8 cellular contexts compared by ENCODE assay signal in the genomic region with DNA sequence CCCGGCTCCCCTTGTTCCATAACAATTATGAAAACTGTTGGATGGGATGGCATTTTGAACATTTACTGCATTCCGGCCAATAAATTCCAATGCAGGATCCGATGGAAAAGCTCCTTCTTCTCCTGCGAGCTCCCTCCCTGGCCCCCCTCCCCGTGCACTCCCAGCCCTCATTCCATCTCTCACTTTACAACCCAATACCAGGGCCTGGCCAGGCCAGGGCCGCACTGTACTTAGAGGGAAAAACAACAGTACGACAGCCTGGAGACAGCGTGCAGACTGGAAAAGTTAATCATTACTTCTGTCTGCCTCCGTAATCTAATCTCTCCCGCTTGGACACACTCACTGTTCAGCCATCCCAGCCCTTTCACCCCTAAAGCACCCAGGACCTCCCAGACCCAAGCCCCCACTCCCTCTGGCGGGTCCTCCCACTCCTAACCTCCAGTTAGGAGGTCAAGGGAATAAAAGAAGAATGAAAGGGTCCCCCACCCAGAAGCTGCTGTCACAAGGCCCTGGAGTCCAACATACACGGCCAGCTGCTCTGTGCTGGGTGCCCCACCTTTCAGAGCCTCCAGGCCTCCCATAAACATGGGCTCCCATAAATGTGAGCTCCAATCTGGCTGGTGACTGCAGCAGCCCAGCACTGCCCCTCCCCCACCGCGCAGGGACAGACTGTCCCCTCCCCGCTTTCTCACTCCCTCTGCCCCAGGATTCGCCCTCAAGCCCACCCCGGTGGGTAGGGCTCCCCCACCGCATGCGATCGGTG. TPM values are rescaled to one million over a fixed set of nuclear protein-coding genes. Genes with fewer than 3 reads are reported as not detected.
DNase-seq lines count a peak whose midpoint lies in the region; ATAC-seq, FAIRE-seq and TF ChIP-seq lines count a peak whose summit lies in the region.

No MANE protein-coding gene starts in this region.

- H3K4me3 Mint-ChIP-seq in activated naive CD4-positive, alpha-beta T cell treated with anti-CD3 and anti-CD28 coated beads, Interleukin-2, amount 10 ng/mL, durations not matched to agents 7 days and 5 days: peak overlapping the region; percentile 40

- H3K27me3 ChIP-seq in K562 (ENCODE audit: control insufficient read depth in 2 of 2, insufficient read depth in 2 of 2, low read length in 2 of 2): no peaks in the 10 kb centered on the region
- no peaks in the 10 kb centered on the region for H3K27me3 ChIP-seq in right lobe of liver
- H3K27me3 ChIP-seq in upper lobe of right lung: no peaks in the 10 kb centered on the region

- H3K9me1 ChIP-seq in K562 (ENCODE audit: control insufficient read depth, insufficient read depth, low read length): no peaks in the 10 kb centered on the region

- intact Hi-C loops in K562 (cut with micrococcal nuclease): no loop called here
- intact Hi-C loops in right lobe of liver (cut with DNase I): loop anchor here in 1 of 2 donors (10.0 kb wide), 1 partner anchor 145 kb away; no protein-coding TSS in a partner anchor
- intact Hi-C loops in upper lobe of right lung (cut with DNase I): no loop called here

- peak overlapping the region in 1 of 2 experiments; percentile 37; a peak in 1 of 4 replicates for H3K9ac ChIP-seq in K562 (ENCODE audit: insufficient read depth in 1 of 2, low read depth in 2 of 2, low read length in 2 of 2)

- peak overlapping the region; percentile 79 for H3K27ac Mint-ChIP-seq in activated naive CD4-positive, alpha-beta T cell treated with anti-CD3 and anti-CD28 coated beads, Interleukin-2, amount 10 ng/mL, durations not matched to agents 7 days and 5 days

- H3K36me3 ChIP-seq in K562 (ENCODE audit: control insufficient read depth, insufficient read depth, low read length) (no peaks in the 10 kb centered on the region), right lobe of liver (no peaks in the 10 kb centered on the region), upper lobe of right lung (no peaks in the 10 kb centered on the region)

- no peaks in the 10 kb centered on the region for H3K27me3 Mint-ChIP-seq in activated naive CD4-positive, alpha-beta T cell treated with anti-CD3 and anti-CD28 coated beads, Interleukin-2, amount 10 ng/mL, durations not matched to agents 7 days and 5 days

- POLR2A ChIA-PET in K562 (lab: Yijun Ruan, JAX): interaction anchor here (0.7 to 0.8 kb wide), 2 partner anchors 37 to 190 kb away, joined by 3 to 4 read pairs; no protein-coding TSS in a partner anchor

- H3K4me1 ChIP-seq in K562 (replicated peaks in 1 of 2; ENCODE audit: control insufficient read depth in 2 of 2, insufficient read depth in 2 of 2, low read length in 2 of 2) (peaks cover 38 to 63% of the 10 kb centered on the region in 2 experiments), right lobe of liver (peaks cover 3 to 96% (median 53%) of the 10 kb centered on the region in 4 donors), upper lobe of right lung (peaks cover 98% of the 10 kb centered on the region)

- 65% methylated on average over 16 of the region's 20 CpGs for WGBS in K562 (ENCODE audit: insufficient coverage, low coverage, missing lambda C conversion rate)
- 38% methylated on average over 13 of the region's 20 CpGs for WGBS in right lobe of liver (ENCODE audit: insufficient coverage, low coverage, low lambda C conversion rate, missing lambda C conversion rate)

- DNase-seq in activated naive CD4-positive, alpha-beta T cell treated with anti-CD3 and anti-CD28 coated beads, Interleukin-2, amount 10 ng/mL, durations not matched to agents 7 days and 5 days: no peak
- DNase-seq in activated naive CD4-positive, alpha-beta T cell treated with Interleukin-2 at 50 U/mL for 16 hours: no peak
- DNase-seq in K562 (ENCODE audit: extremely low read depth in 1 of 4, low spot score in 3 of 4): no peak
- DNase-seq in right lobe of liver: peak in 1 of 3 donors; percentile 76
- DNase-seq in upper lobe of right lung: peak; percentile 79
- no peak for DNase-seq in NCI-H2196 treated with DMSO at 0.1 percent for 48 hours (lab: John Stamatoyannopoulos, UW; ENCODE audit: unreplicated experiment)

- H4K20me1 ChIP-seq in K562 (replicated peaks; ENCODE audit: control insufficient read depth, insufficient read depth, low read length): no peaks in the 10 kb centered on the region

- H3K79me2 ChIP-seq in K562 (ENCODE audit: control insufficient read depth, insufficient read depth, low read length): no peaks in the 10 kb centered on the region; the same call in 2 of the 3 replicates

- H3K9me3 ChIP-seq in K562 (replicated peaks; ENCODE audit: control insufficient read depth, insufficient read depth, low read depth, low read length) (no peaks in the 10 kb centered on the region), right lobe of liver (no peaks in the 10 kb centered on the region), upper lobe of right lung (no peaks in the 10 kb centered on the region)

- no peak overlapping the region for H3K27ac ChIP-seq in K562 (ENCODE audit: extremely low read depth, low read depth, low read length)
- peak overlapping the region; percentile 80 to 93 (median 84) for H3K27ac ChIP-seq in right lobe of liver
- peak overlapping the region; percentile 77 for H3K27ac ChIP-seq in upper lobe of right lung

- CTCF ChIA-PET in activated naive CD4-positive, alpha-beta T cell treated with anti-CD3 and anti-CD28 coated beads, Interleukin-2, amount 10 ng/mL, durations not matched to agents 7 days and 5 days (lab: Charles Lee): interaction anchor here (1.0 kb wide), 1 partner anchor 18 kb away, joined by 4 read pairs; no protein-coding TSS in a partner anchor
- CTCF ChIA-PET in K562 (lab: Yijun Ruan, JAX; ENCODE audit: low intra/inter-chr PET ratio): no interaction called here

- H3K9me3 Mint-ChIP-seq in activated naive CD4-positive, alpha-beta T cell treated with anti-CD3 and anti-CD28 coated beads, Interleukin-2, amount 10 ng/mL, durations not matched to agents 7 days and 5 days: no peaks in the 10 kb centered on the region

- H3K4me1 Mint-ChIP-seq in activated naive CD4-positive, alpha-beta T cell treated with anti-CD3 and anti-CD28 coated beads, Interleukin-2, amount 10 ng/mL, durations not matched to agents 7 days and 5 days: peaks cover 99% of the 10 kb centered on the region

- H2AFZ ChIP-seq in K562 (ENCODE audit: low read depth, low read length): 0 out of 2 replicates have a peak overlapping the region, but pooled peaks have one; percentile 24

- TF ChIP-seq EP300 in K562 (IDR thresholded peaks at IDR 0.05; ENCODE audit: low read length): no peak

- H3K36me3 Mint-ChIP-seq in activated naive CD4-positive, alpha-beta T cell treated with anti-CD3 and anti-CD28 coated beads, Interleukin-2, amount 10 ng/mL, durations not matched to agents 7 days and 5 days: peaks cover 39% of the 10 kb centered on the region

- H3K4me3 ChIP-seq in K562: no peak overlapping the region
- peak overlapping the region in 1 of 3 donors; percentile 4 for H3K4me3 ChIP-seq in right lobe of liver
- H3K4me3 ChIP-seq in upper lobe of right lung: peak overlapping the region; percentile 9

- no peak overlapping the region for H3K4me2 ChIP-seq in K562 (ENCODE audit: insufficient read depth, low read length)

- FAIRE-seq in K562 (lab: Jason Lieb, UNC): no peak

- in situ Hi-C loops in K562 (cut with MboI): no loop called here

- TF ChIP-seq CTCF in K562 (IDR thresholded peaks at IDR 0.05 in 2 of 3, conservative IDR thresholded peaks at IDR 0.05 in 1 of 3; ENCODE audit: insufficient read depth in 2 of 3, low read depth in 1 of 3, low read length in 3 of 3) (no peak), right lobe of liver (IDR thresholded peaks at IDR 0.05) (no peak), upper lobe of right lung (IDR thresholded peaks at IDR 0.05) (no peak)

- no TSS peak for BruUV-seq in K562 (replicated peaks; lab: Mats Ljungman, UMichigan)

- ATAC-seq in K562: no peak
- peak; percentile 72 to 83 (median 77) for ATAC-seq in right lobe of liver
- ATAC-seq in upper lobe of right lung: peak; percentile 75
- ATAC-seq in HG02763 (IDR thresholded peaks at IDR 0.05; ENCODE audit: unreplicated experiment): no peak
- ATAC-seq in GM21825 (IDR thresholded peaks at IDR 0.05; ENCODE audit: unreplicated experiment): no peak

- TF ChIP-seq POLR2A in K562 (conservative IDR thresholded peaks at IDR 0.05) (no peak), right lobe of liver (IDR thresholded peaks at IDR 0.05) (no peak)

- TF ChIP-seq RAD21 in K562 (CRISPR knock-in tag; conservative IDR thresholded peaks at IDR 0.05 in 1 of 2, IDR thresholded peaks at IDR 0.05 in 1 of 2): no peak

TF ChIP-seq in K562, 482 proteins besides CTCF, POLR2A, EP300 and RAD21:
- TF ChIP-seq POLR2B (IDR thresholded peaks at IDR 0.05; ENCODE audit: low read depth, partially characterized antibody) (no peak), KDM1A (IDR thresholded peaks at IDR 0.05) (peak in 1 of 2 experiments; percentile 15; a peak in 1 of 4 replicates)

RNA-seq across cellular contexts. Expression of a gene that starts 20.6 kb away (rescaled TPM):
- total RNA-seq in K562 (2011; cell fraction: chromatin; rRNA removed; ENCODE audit: low replicate concordance): 2.6 and 6.2 TPM in 2 replicates
- total RNA-seq in K562 (2011; cell fraction: nucleolus; rRNA removed): 3.9 and 7.0 TPM in 2 replicates
- total RNA-seq in K562 (2011; cell fraction: nucleoplasm; rRNA removed): 3.3 and 4.1 TPM in 2 replicates
- total RNA-seq in K562 (2014; rRNA removed) (2.9 and 3.0 TPM in 2 replicates), K562 (2014; rRNA removed; fragmentation: Illumina TruSeq; extraction: Trizol) (1.1 and 1.3 TPM in 2 replicates), K562 (2015; rRNA removed; fragmentation: Illumina TruSeq; extraction: Trizol) (0.90 and 0.94 TPM in 2 replicates), K562 (2021) (2.1 and 2.5 TPM in 2 replicates), right lobe of liver (10 to 100 TPM in 4 of 6 experiments, 1 to 10 TPM in 2; 8.2 to 13.5 (median 11.0) TPM), upper lobe of right lung (68.9 TPM)
- polyA plus RNA-seq in K562 (2011; rRNA removed) (1.8 TPM in 2 replicates), K562 (2014; fragmentation: Illumina TruSeq; extraction: Trizol) (1.4 and 1.6 TPM in 2 replicates), K562 (2014; fragmentation: Nextera tagmentation; extraction: Ambion mirVana) (under 1 TPM; 0.13 to 0.23 TPM), K562 (2014; rRNA removed) (1.8 and 2.9 TPM in 2 replicates)
- polyA plus RNA-seq in K562 (2011; cell fraction: cytosol; rRNA removed): 3.3 and 3.7 TPM in 2 replicates
- 4.6 and 5.7 TPM in 2 replicates for polyA plus RNA-seq in K562 (2011; cell fraction: nucleus; rRNA removed)
- polyA plus RNA-seq in K562 (2012): 1.7 and 4.1 TPM in 2 replicates
- 3.4 and 3.7 TPM in 2 replicates for polyA minus RNA-seq in K562 (2011; rRNA and poly(A)+ RNA removed)
- 2.0 and 4.6 TPM in 2 replicates for polyA minus RNA-seq in K562 (2011; cell fraction: cytosol; rRNA and poly(A)+ RNA removed)
- 3.8 and 4.7 TPM in 2 replicates for polyA minus RNA-seq in K562 (2011; cell fraction: nucleus; rRNA and poly(A)+ RNA removed)

Comparison
In these comparisons a context has a peak if more than half of its experiments do, and no peak if none do; other contexts are left out.
1. ATAC-seq: peak in right lobe of liver (4 of 4) and upper lobe of right lung (single experiment); none in K562 (single experiment), HG02763 (single experiment) and GM21825 (single experiment).